In the genomic region with DNA sequence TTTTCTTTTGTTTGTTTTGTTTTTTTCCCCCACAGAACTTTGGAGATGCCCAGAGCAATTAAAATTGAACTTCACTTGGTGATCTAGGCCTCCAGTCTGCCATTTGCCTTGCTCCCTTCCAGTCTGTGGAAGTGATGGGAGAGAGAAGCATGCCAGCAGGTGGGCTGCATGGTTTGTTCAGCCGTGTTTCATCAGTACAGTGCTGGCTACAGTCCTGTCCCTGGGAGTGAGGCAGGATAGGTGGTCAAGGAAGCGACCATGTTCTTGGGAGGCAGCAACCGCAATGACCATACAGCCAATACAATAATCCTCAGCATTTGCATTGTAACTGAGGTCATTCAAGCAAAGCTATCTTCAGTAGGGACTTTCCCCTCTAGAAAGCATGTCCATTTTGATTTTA, we compare ENCODE assay signal across 9 cellular contexts. TPM values are rescaled to one million over a fixed set of nuclear protein-coding genes. Genes with fewer than 3 reads are reported as not detected.
"Had no signal": no experiment of that assay in that cellular context is flagged by ENCODE, and none has a peak within 500 bp of the region (broad histone marks: within the 10 kb centered on the region; RNA-seq: fewer than 3 reads in every experiment).

No MANE protein-coding gene starts in this region.

- H3K4me3 ChIP-seq: GM23338, HAP-1, K562 had no signal

- H3K27ac ChIP-seq: HL-60 had no signal

- H3K4me2 ChIP-seq: GM23338 had no signal

- DNase-seq: H7, HFFc6, IMR-90 had no signal

- H2AFZ ChIP-seq: GM23338 had no signal

- ATAC-seq: GM23338, HCT116, K562 had no signal

- FAIRE-seq: HTR-8/SVneo, K562 had no signal

- H3K36me3 ChIP-seq: HAP-1 had no signal

RNA-seq across cellular contexts. Expression of a gene that starts 11.2 kb away (rescaled TPM):
- total RNA-seq: HFFc6 had no signal
